In genomic region chr10:70233109-70233938, GRCh38 we compare ENCODE assay signal across 1 cellular context.
A peak's percentile ranks its signal among the peaks of the same experiment; 100 is the strongest.
TF ChIP-seq lines count a peak whose summit lies in the region.

TSS of gene PPA1 (minus strand) at chr10:70233429. CDS start at chr10:70233327, 102 bp downstream.

TF ChIP-seq in HepG2, 621 proteins besides CTCF, POLR2A, EP300 and RAD21 (continued from another document and continues in another):
- no peak for TF ChIP-seq AFF4 (CRISPR knock-in tag; IDR thresholded peaks at IDR 0.05)
- TF ChIP-seq ZNF687 (CRISPR knock-in tag; IDR thresholded peaks at IDR 0.05): peak; percentile 99
- TF ChIP-seq PPARG (CRISPR knock-in tag; conservative IDR thresholded peaks at IDR 0.05): no peak; the same call in none of the 2 replicates
- no peak for TF ChIP-seq GPBP1L1 (CRISPR knock-in tag; IDR thresholded peaks at IDR 0.05)
- peak; percentile 1; the same call in 1 of the 2 replicates for TF ChIP-seq MTA1 (CRISPR knock-in tag; IDR thresholded peaks at IDR 0.05; ENCODE audit: borderline replicate concordance)
- TF ChIP-seq SAP130 (CRISPR knock-in tag; IDR thresholded peaks at IDR 0.05; ENCODE audit: low read depth): peak; percentile 97
- no peak for TF ChIP-seq SOX6 (IDR thresholded peaks at IDR 0.05)
- TF ChIP-seq SOX6 (CRISPR knock-in tag; IDR thresholded peaks at IDR 0.05): peak; percentile 63; the same call in 1 of the 2 replicates
- peak; percentile 51 for TF ChIP-seq MED8 (CRISPR knock-in tag; IDR thresholded peaks at IDR 0.05; ENCODE audit: insufficient replicate concordance)
- no peak for TF ChIP-seq NFE2L1 (CRISPR knock-in tag; IDR thresholded peaks at IDR 0.05; ENCODE audit: borderline replicate concordance)
- 0 out of 2 replicates have a peak, but pooled peaks have one; percentile 43 for TF ChIP-seq ZNF691 (CRISPR knock-in tag; IDR thresholded peaks at IDR 0.05; ENCODE audit: borderline replicate concordance, low read depth)
- peak; percentile 75; the same call in 1 of the 2 replicates for TF ChIP-seq CREBL2 (CRISPR knock-in tag; IDR thresholded peaks at IDR 0.05; ENCODE audit: borderline replicate concordance)
- TF ChIP-seq RBM22 (optimal IDR thresholded peaks at IDR 0.05; ENCODE audit: low read length): no peak
- TF ChIP-seq RERE (CRISPR knock-in tag; IDR thresholded peaks at IDR 0.05; ENCODE audit: low read depth): 0 out of 2 replicates have a peak, but pooled peaks have one; percentile 51
- no peak for TF ChIP-seq SNAPC4 (CRISPR knock-in tag; IDR thresholded peaks at IDR 0.05)
- TF ChIP-seq MATR3 (CRISPR knock-in tag; IDR thresholded peaks at IDR 0.05): no peak
- no peak for TF ChIP-seq SCMH1 (CRISPR knock-in tag; IDR thresholded peaks at IDR 0.05; ENCODE audit: borderline replicate concordance)
- no peak for TF ChIP-seq ZNF496 (CRISPR knock-in tag; IDR thresholded peaks at IDR 0.05; ENCODE audit: insufficient replicate concordance)
- TF ChIP-seq TMF1 (CRISPR knock-in tag; IDR thresholded peaks at IDR 0.05; ENCODE audit: low read depth): peak; percentile 42; the same call in 1 of the 2 replicates
- TF ChIP-seq ZBTB26 (CRISPR knock-in tag; IDR thresholded peaks at IDR 0.05; ENCODE audit: borderline replicate concordance): peak; percentile 24; the same call in 1 of the 2 replicates
- 0 out of 2 replicates have a peak, but pooled peaks have one; percentile 24 for TF ChIP-seq CHCHD3 (CRISPR knock-in tag; IDR thresholded peaks at IDR 0.05)
- TF ChIP-seq MIER3 (CRISPR knock-in tag; IDR thresholded peaks at IDR 0.05; ENCODE audit: borderline replicate concordance): peak; percentile 77; the same call in 1 of the 2 replicates
- TF ChIP-seq KMT2A (CRISPR knock-in tag; IDR thresholded peaks at IDR 0.05): peak; percentile 57; the same call in 1 of the 2 replicates
- TF ChIP-seq ATF6 (CRISPR knock-in tag; conservative IDR thresholded peaks at IDR 0.05): no peak
- TF ChIP-seq ZNF546 (CRISPR knock-in tag; conservative IDR thresholded peaks at IDR 0.05): peak; percentile 67; the same call in 1 of the 2 replicates
- peak; percentile 67; the same call in 1 of the 2 replicates for TF ChIP-seq KDM2A (CRISPR knock-in tag; IDR thresholded peaks at IDR 0.05; ENCODE audit: borderline replicate concordance, low read depth)
- no peak for TF ChIP-seq HNRNPUL1 (IDR thresholded peaks at IDR 0.05; ENCODE audit: low read depth, low read length)
- TF ChIP-seq GABPB1 (CRISPR knock-in tag; IDR thresholded peaks at IDR 0.05): peak; percentile 77; the same call in 1 of the 2 replicates
